Comparison of ENCODE assay signal across 17 cellular contexts in genomic region chr6:75486850-75487568, GRCh38. TPM values are rescaled to one million over a fixed set of nuclear protein-coding genes. Genes with fewer than 3 reads are reported as not detected.
DNase-seq lines count a peak whose midpoint lies in the region; ATAC-seq and TF ChIP-seq lines count a peak whose summit lies in the region.
"Had no signal": no experiment of that assay in that cellular context is flagged by ENCODE, and none has a peak within 500 bp of the region (broad histone marks: within the 10 kb centered on the region; RNA-seq: fewer than 3 reads in every experiment).

No MANE protein-coding gene starts in this region.

- no peaks in the 10 kb centered on the region for H3K9me1 ChIP-seq in IMR-90 (ENCODE audit: insufficient read depth, low read length)

- no peaks in the 10 kb centered on the region for H3K36me3 Mint-ChIP-seq in CD14-positive monocyte
- H3K36me3 Mint-ChIP-seq: activated naive CD8-positive, alpha-beta T cell had no signal

- H3K79me1 ChIP-seq in IMR-90 (ENCODE audit: low read depth in 1 of 2, low read length in 2 of 2) (no peaks in the 10 kb centered on the region), mesenchymal stem cell (replicated peaks; ENCODE audit: low read length, poor library complexity, severe bottlenecking) (peaks cover 10% of the 10 kb centered on the region)

- H3K23ac ChIP-seq in IMR-90 (ENCODE audit: low read depth, low read length) (no peak overlapping the region), mesenchymal stem cell (ENCODE audit: low read length in 2 of 2) (no peak overlapping the region)

- no TSS peak for BruUV-seq in IMR-90 (replicated peaks; lab: Mats Ljungman, UMichigan)

- ATAC-seq in IMR-90 (ENCODE audit: low read depth): no peak
- ATAC-seq in HG03342 (IDR thresholded peaks at IDR 0.05; ENCODE audit: unreplicated experiment): no peak
- ATAC-seq: activated CD8-positive, alpha-beta memory T cell treated with anti-CD3 and anti-CD28 coated beads, Interleukin-2, amount 10 ng/mL, durations not matched to agents 7 days and 5 days; HepG2 had no signal

- no peak overlapping the region for H2BK20ac ChIP-seq in IMR-90 (ENCODE audit: low read depth, low read length)

- no peak overlapping the region for H3K4me3 Mint-ChIP-seq in CD14-positive monocyte
- H3K4me3 Mint-ChIP-seq: activated CD4-positive, alpha-beta T cell treated with anti-CD3 and anti-CD28 coated beads, Interleukin-2, amount 10 ng/mL, durations not matched to agents 24 days and 14 days; activated CD8-positive, alpha-beta memory T cell treated with anti-CD3 and anti-CD28 coated beads, Interleukin-2, amount 10 ng/mL, durations not matched to agents 7 days and 5 days; activated naive CD8-positive, alpha-beta T cell; activated T-helper 1 cell treated with anti-CD3 and anti-CD28 coated beads, Interleukin-12 subunit alpha, Interleukin-12 subunit beta, Interleukin-2, Interleukin-4 antibody, amounts not matched to agents 30 ng/mL and 10 ng/mL and 1 ng/mL, durations not matched to agents 14 hours and 24 hours and 36 hours; H9 had no signal

- H3K9ac ChIP-seq in IMR-90 (ENCODE audit: low read depth, low read length): no peak overlapping the region
- H3K9ac ChIP-seq in mesenchymal stem cell (ENCODE audit: low read length): peak overlapping the region; percentile 75
- H3K9ac ChIP-seq in stomach smooth muscle (ENCODE audit: low read length in 2 of 2): peak overlapping the region in 1 of 2 donors; percentile 64

- TF ChIP-seq CTCF in IMR-90 (conservative IDR thresholded peaks at IDR 0.05; ENCODE audit: low read depth, low read length) (no peak), CD14-positive monocyte (IDR thresholded peaks at IDR 0.05) (no peak)

- H3K4me1 Mint-ChIP-seq in CD14-positive monocyte: no peaks in the 10 kb centered on the region
- H3K4me1 Mint-ChIP-seq: activated CD4-positive, alpha-beta T cell treated with anti-CD3 and anti-CD28 coated beads, Interleukin-2, amount 10 ng/mL, durations not matched to agents 24 days and 14 days had no signal

- H2BK120ac ChIP-seq in IMR-90 (ENCODE audit: low read depth, low read length): no peak overlapping the region
- no peak overlapping the region for H2BK120ac ChIP-seq in mesenchymal stem cell (ENCODE audit: low read depth, low read length)

- H4K8ac ChIP-seq in IMR-90 (ENCODE audit: low read depth in 2 of 2, low read length in 2 of 2) (no peak overlapping the region), mesenchymal stem cell (ENCODE audit: low read length) (no peak overlapping the region)

- no peak overlapping the region for H2AFZ ChIP-seq in IMR-90 (replicated peaks; ENCODE audit: low read length, poor library complexity)
- H2AFZ ChIP-seq in mesenchymal stem cell (ENCODE audit: low read depth, low read length): no peak overlapping the region

- H3K4me1 ChIP-seq in IMR-90 (ENCODE audit: control insufficient read depth, insufficient read depth, low read length) (peaks cover 3% of the 10 kb centered on the region; the same call in 1 of the 2 replicates), mesenchymal stem cell (ENCODE audit: control insufficient read depth, insufficient read depth, low read depth, low read length) (no peaks in the 10 kb centered on the region), stomach smooth muscle (ENCODE audit: control insufficient read depth, insufficient read depth, low read length) (peaks cover 14% of the 10 kb centered on the region)

- H3K18ac ChIP-seq in IMR-90 (ENCODE audit: low read depth, low read length) (no peak overlapping the region), mesenchymal stem cell (ENCODE audit: low read depth in 1 of 2, low read length in 2 of 2) (no peak overlapping the region)

- POLR2A ChIA-PET in IMR-90 (lab: Charles Lee; ENCODE audit: unreplicated experiment): no interaction called here

- H3K14ac ChIP-seq in IMR-90 (replicated peaks; ENCODE audit: low read depth, low read length) (0 out of 2 replicates have a peak overlapping the region, but pooled peaks have one; percentile 7), mesenchymal stem cell (ENCODE audit: low read length in 2 of 2) (no peak overlapping the region)

- dilution Hi-C loops in IMR-90 (cut with HindIII; ENCODE audit: low sequenced_read_pairs, unreplicated experiment): no loop called here

- no peaks in the 10 kb centered on the region for H3K36me3 ChIP-seq in IMR-90 (ENCODE audit: control insufficient read depth, insufficient read depth, low read length)
- H3K36me3 ChIP-seq in mesenchymal stem cell (ENCODE audit: control insufficient read depth in 1 of 2, insufficient read depth in 2 of 2, low read depth in 1 of 2, low read length in 2 of 2): no peaks in the 10 kb centered on the region
- H3K36me3 ChIP-seq in stomach smooth muscle (ENCODE audit: control insufficient read depth in 2 of 2, insufficient read depth in 2 of 2, low read length in 2 of 2): no peaks in the 10 kb centered on the region
- H3K36me3 ChIP-seq: suprapubic skin had no signal

- intact Hi-C loops in IMR-90 (cut with micrococcal nuclease): no loop called here
- intact Hi-C loops in CD14-positive monocyte (cut with micrococcal nuclease): no loop called here

- peaks cover 0 to 3% (median 0%) of the 10 kb centered on the region in 7 donors for H3K9me3 Mint-ChIP-seq in CD14-positive monocyte
- H3K9me3 Mint-ChIP-seq: activated CD4-positive, alpha-beta T cell treated with anti-CD3 and anti-CD28 coated beads, Interleukin-2, amount 10 ng/mL, durations not matched to agents 24 days and 14 days; activated T-helper 1 cell treated with anti-CD3 and anti-CD28 coated beads, Interleukin-12 subunit alpha, Interleukin-12 subunit beta, Interleukin-2, Interleukin-4 antibody, amounts not matched to agents 30 ng/mL and 10 ng/mL and 1 ng/mL, durations not matched to agents 14 hours and 24 hours and 36 hours; H9 had no signal

- peaks cover 1 to 5% (median 4%) of the 10 kb centered on the region in 3 donors for H3K27me3 Mint-ChIP-seq in CD14-positive monocyte (ENCODE audit: low read depth in 3 of 3)

- H4K91ac ChIP-seq in IMR-90 (ENCODE audit: insufficient read depth, low read depth, low read length): no peak overlapping the region
- no peak overlapping the region for H4K91ac ChIP-seq in mesenchymal stem cell (ENCODE audit: low read length)

- WGBS in IMR-90 (ENCODE audit: extremely low coverage in 2 of 2, insufficient read length in 1 of 2), 2 experiments: 93% methylated on average over 7 of the region's 8 CpGs; no CpG with 5 or more reads in 1 of the 2 experiments
- 96% methylated on average over 8 of the region's 8 CpGs for WGBS in mesenchymal stem cell

- H2BK12ac ChIP-seq in mesenchymal stem cell (ENCODE audit: low read length in 2 of 2): peak overlapping the region; percentile 23 to 42

- H2BK15ac ChIP-seq in IMR-90 (ENCODE audit: low read depth, low read length): no peak overlapping the region
- no peak overlapping the region for H2BK15ac ChIP-seq in mesenchymal stem cell (ENCODE audit: low read depth, poor library complexity, severe bottlenecking)

- H3K4me2 ChIP-seq in IMR-90 (ENCODE audit: low read depth, low read length): no peak overlapping the region
- no peak overlapping the region for H3K4me2 ChIP-seq in mesenchymal stem cell (ENCODE audit: low read length, poor library complexity, severe bottlenecking)

- no peak overlapping the region for H2AK9ac ChIP-seq in IMR-90 (replicated peaks; ENCODE audit: low read depth, low read length, poor library complexity)

- no peaks in the 10 kb centered on the region; the same call in 1 of the 2 replicates for H3K27me3 ChIP-seq in IMR-90 (ENCODE audit: control insufficient read depth, insufficient read depth, low read length)
- H3K27me3 ChIP-seq in mesenchymal stem cell (ENCODE audit: control insufficient read depth in 1 of 2, insufficient read depth in 1 of 2, low read length in 2 of 2): no peaks in the 10 kb centered on the region
- no peaks in the 10 kb centered on the region for H3K27me3 ChIP-seq in stomach smooth muscle (ENCODE audit: control insufficient read depth in 1 of 2, insufficient read depth in 2 of 2, low read length in 2 of 2)
- H3K27me3 ChIP-seq: suprapubic skin had no signal

- CTCF ChIA-PET in IMR-90 (lab: Yijun Ruan, JAX): no interaction called here

- H2BK5ac ChIP-seq in IMR-90 (ENCODE audit: low read depth, low read length, poor library complexity, severe bottlenecking): no peak overlapping the region
- H2BK5ac ChIP-seq in mesenchymal stem cell (ENCODE audit: low read depth, low read length, poor library complexity, severe bottlenecking): no peak overlapping the region

- no peaks in the 10 kb centered on the region for H3K9me3 ChIP-seq in IMR-90 (ENCODE audit: control insufficient read depth, insufficient read depth, low read length)
- no peaks in the 10 kb centered on the region for H3K9me3 ChIP-seq in mesenchymal stem cell (ENCODE audit: control insufficient read depth, low read length)
- no peaks in the 10 kb centered on the region for H3K9me3 ChIP-seq in stomach smooth muscle (ENCODE audit: control insufficient read depth in 2 of 2, low read length in 2 of 2)
- H3K9me3 ChIP-seq: suprapubic skin had no signal

- DNase-seq in IMR-90 (no peak), dermis blood vessel endothelial cell (peak; percentile 60), mesenchymal stem cell (peak; percentile 48), COLO668 (lab: John Stamatoyannopoulos, UW; ENCODE audit: unreplicated experiment) (no peak), CD14-positive monocyte (ENCODE audit: low spot score) (no peak)
- DNase-seq: activated CD4-positive, alpha-beta T cell treated with anti-CD3 and anti-CD28 coated beads, Interleukin-2, amount 10 ng/mL, durations not matched to agents 24 days and 14 days; activated CD8-positive, alpha-beta memory T cell treated with anti-CD3 and anti-CD28 coated beads, Interleukin-2, amount 10 ng/mL, durations not matched to agents 7 days and 5 days; H9; NCI-H1105; NCI-H2107; right cardiac atrium had no signal

- in situ Hi-C loops in IMR-90 (cut with MboI; ENCODE audit: low sequenced_read_pairs): no loop called here

- no peak overlapping the region for H2AK5ac ChIP-seq in IMR-90 (ENCODE audit: low read depth, low read length)
- peak overlapping the region; percentile 84 for H2AK5ac ChIP-seq in mesenchymal stem cell (ENCODE audit: low read length, severe bottlenecking)

- no peak for TF ChIP-seq RAD21 in IMR-90 (IDR thresholded peaks at IDR 0.05; ENCODE audit: low read length)

- no peak overlapping the region for H3K27ac ChIP-seq in IMR-90 (ENCODE audit: insufficient read depth, low read length)
- H3K27ac ChIP-seq in mesenchymal stem cell (ENCODE audit: low read length, poor library complexity, severe bottlenecking): no peak overlapping the region
- H3K27ac ChIP-seq in stomach smooth muscle (ENCODE audit: low read length): peak overlapping the region; percentile 6
- H3K27ac ChIP-seq: suprapubic skin had no signal

- H3K4me3 ChIP-seq in IMR-90 (ENCODE audit: insufficient read depth, low read depth, low read length) (no peak overlapping the region), mesenchymal stem cell (ENCODE audit: insufficient read depth in 1 of 2, low read depth in 1 of 2, low read length in 2 of 2) (no peak overlapping the region), stomach smooth muscle (ENCODE audit: low read length in 2 of 2) (peak overlapping the region; percentile 27 to 35)
- H3K4me3 ChIP-seq: suprapubic skin had no signal

- H3K27ac Mint-ChIP-seq in CD14-positive monocyte: no peak overlapping the region
- H3K27ac Mint-ChIP-seq: activated CD4-positive, alpha-beta T cell treated with anti-CD3 and anti-CD28 coated beads, Interleukin-2, amount 10 ng/mL, durations not matched to agents 24 days and 14 days; activated CD8-positive, alpha-beta memory T cell treated with anti-CD3 and anti-CD28 coated beads, Interleukin-2, amount 10 ng/mL, durations not matched to agents 7 days and 5 days; activated naive CD8-positive, alpha-beta T cell; activated T-helper 1 cell treated with anti-CD3 and anti-CD28 coated beads, Interleukin-12 subunit alpha, Interleukin-12 subunit beta, Interleukin-2, Interleukin-4 antibody, amounts not matched to agents 30 ng/mL and 10 ng/mL and 1 ng/mL, durations not matched to agents 14 hours and 24 hours and 36 hours; H9 had no signal

- no peak overlapping the region for H4K5ac ChIP-seq in IMR-90 (ENCODE audit: low read depth, low read length)

- no peak overlapping the region for H3K56ac ChIP-seq in IMR-90 (ENCODE audit: extremely low read depth, insufficient read depth, low read length)

- H4K20me1 ChIP-seq in IMR-90 (ENCODE audit: insufficient read depth, low read length): no peaks in the 10 kb centered on the region

- TF ChIP-seq POLR2A in IMR-90 (IDR thresholded peaks at IDR 0.05; ENCODE audit: low read depth, low read length): no peak

- H3K4ac ChIP-seq in IMR-90 (ENCODE audit: low read depth, low read length) (no peak overlapping the region), mesenchymal stem cell (ENCODE audit: low read depth in 1 of 2, low read length in 2 of 2) (peak overlapping the region in 1 of 2 experiments; percentile 26)

RNA-seq across cellular contexts. Expression of gene FILIP1, which starts 6.6 kb away (rescaled TPM):
- total RNA-seq in IMR-90 (2012; rRNA removed): under 0.01 TPM in 2 replicates
- polyA plus RNA-seq in IMR-90 (2012; rRNA removed): 0.03 TPM in 1 of 2 replicates, not detected in the other
- 0.01 and 0.02 TPM in 2 replicates for polyA plus RNA-seq in IMR-90 (2012; cell fraction: cytosol; rRNA removed)
- polyA plus RNA-seq in IMR-90 (2012; cell fraction: nucleus; rRNA removed; ENCODE audit: low replicate concordance): 0.01 TPM in 1 of 2 replicates, not detected in the other
- 11.3 and 21.1 TPM in 2 replicates for total RNA-seq in dermis blood vessel endothelial cell
- 5.4 TPM for polyA plus RNA-seq in mesenchymal stem cell (2013, experiment 1 of 2)
- polyA plus RNA-seq in mesenchymal stem cell (2013, experiment 2 of 2): 5.3 TPM
- not detected for polyA plus RNA-seq in CD14-positive monocyte
- total RNA-seq: activated CD4-positive, alpha-beta T cell treated with anti-CD3 and anti-CD28 coated beads, Interleukin-2, amount 10 ng/mL, durations not matched to agents 24 days and 14 days; activated CD8-positive, alpha-beta memory T cell treated with anti-CD3 and anti-CD28 coated beads, Interleukin-2, amount 10 ng/mL, durations not matched to agents 7 days and 5 days; activated T-helper 1 cell treated with anti-CD3 and anti-CD28 coated beads, Interleukin-12 subunit alpha, Interleukin-12 subunit beta, Interleukin-2, Interleukin-4 antibody, amounts not matched to agents 30 ng/mL and 10 ng/mL and 1 ng/mL, durations not matched to agents 14 hours and 24 hours and 36 hours; HepG2 had no signal
- polyA plus RNA-seq: HepG2 had no signal

Comparison
In these comparisons a context has a peak if more than half of its experiments do, and no peak if none do; other contexts are left out.
1. DNase-seq: peak in dermis blood vessel endothelial cell (single experiment) and mesenchymal stem cell (single experiment); none in IMR-90 (single experiment), COLO668 (single experiment) and CD14-positive monocyte (single experiment).
2. H3K4me3 ChIP-seq: peak in stomach smooth muscle (2 of 2); none in IMR-90 (single experiment) and mesenchymal stem cell (0 of 2).
3. RNA of gene FILIP1, which starts 6.6 kb away (total RNA-seq): 11.3 to 21.1 TPM in dermis blood vessel endothelial cell; under 0.01 TPM in IMR-90; every median in the first group is over 10 times any median in the second.